Comparison of ENCODE assay signal across 9 cellular contexts in the genomic region with DNA sequence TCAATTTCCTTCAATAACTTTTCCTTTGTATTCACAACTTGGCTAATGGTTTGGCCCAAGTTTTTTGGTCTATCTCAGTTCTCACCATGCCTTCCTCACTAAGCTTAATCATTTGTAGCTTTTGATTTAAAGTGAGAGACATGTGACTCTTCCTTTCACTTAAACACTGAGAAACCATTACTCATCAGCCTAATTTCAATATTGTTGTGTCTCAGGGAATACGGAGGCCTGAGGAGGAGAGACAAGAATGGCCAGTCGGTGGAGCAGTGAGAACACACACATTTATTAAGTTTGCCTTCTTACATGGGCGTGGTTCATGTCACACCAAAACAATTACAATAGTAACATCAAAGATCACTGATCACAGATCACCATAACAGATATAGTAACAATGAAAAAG. TPM values are rescaled to one million over a fixed set of nuclear protein-coding genes. Genes with fewer than 3 reads are reported as not detected.
DNase-seq lines count a peak whose midpoint lies in the region; ATAC-seq and TF ChIP-seq lines count a peak whose summit lies in the region.
"Had no signal": no experiment of that assay in that cellular context is flagged by ENCODE, and none has a peak within 500 bp of the region (broad histone marks: within the 10 kb centered on the region; RNA-seq: fewer than 3 reads in every experiment).

No MANE protein-coding gene starts in this region.

- no peak overlapping the region for H3K27ac ChIP-seq in right lobe of liver

- no peak for TF ChIP-seq CTCF in GM10248 (IDR thresholded peaks at IDR 0.05; ENCODE audit: control extremely low read depth, extremely low read depth, low read depth, missing control alignments)
- TF ChIP-seq CTCF in right lobe of liver (IDR thresholded peaks at IDR 0.05) = no peak

- H3K4me1 Mint-ChIP-seq in activated naive CD4-positive, alpha-beta T cell treated with anti-CD3 and anti-CD28 coated beads, Interleukin-2, amount 10 ng/mL, durations not matched to agents 7 days and 5 days = peaks cover 38% of the 10 kb centered on the region

- DNase-seq in activated naive CD4-positive, alpha-beta T cell treated with anti-CD3 and anti-CD28 coated beads, Interleukin-2, amount 10 ng/mL, durations not matched to agents 7 days and 5 days = no peak
- DNase-seq in stimulated activated CD4-positive, alpha-beta T cell treated with anti-CD3 and anti-CD28 coated beads, Interleukin-15, amount 100 ng/mL, for 24 hours = peak; percentile 42
- DNase-seq in GM10248 (ENCODE audit: extremely low spot score) (no peak), GM03348 (ENCODE audit: low spot score) (no peak), SK-N-DZ (ENCODE audit: low spot score) (no peak), right lobe of liver (no peak)

- no peak overlapping the region for H3K4me3 Mint-ChIP-seq in activated naive CD4-positive, alpha-beta T cell treated with anti-CD3 and anti-CD28 coated beads, Interleukin-2, amount 10 ng/mL, durations not matched to agents 7 days and 5 days

- peak overlapping the region; percentile 1 for H3K27ac Mint-ChIP-seq in activated naive CD4-positive, alpha-beta T cell treated with anti-CD3 and anti-CD28 coated beads, Interleukin-2, amount 10 ng/mL, durations not matched to agents 7 days and 5 days

- no peaks in the 10 kb centered on the region for H3K27me3 ChIP-seq in right lobe of liver

- H3K4me1 ChIP-seq in right lobe of liver = no peaks in the 10 kb centered on the region

- H3K27me3 Mint-ChIP-seq in activated naive CD4-positive, alpha-beta T cell treated with anti-CD3 and anti-CD28 coated beads, Interleukin-2, amount 10 ng/mL, durations not matched to agents 7 days and 5 days = no peaks in the 10 kb centered on the region

- H3K36me3 ChIP-seq in right lobe of liver = no peaks in the 10 kb centered on the region

- no peak for TF ChIP-seq POLR2A in right lobe of liver (IDR thresholded peaks at IDR 0.05)

- H3K9me3 ChIP-seq in right lobe of liver = no peaks in the 10 kb centered on the region

- WGBS in right lobe of liver (ENCODE audit: insufficient coverage, low coverage, low lambda C conversion rate, missing lambda C conversion rate) = 57% methylated on average over 3 of the region's 3 CpGs

- ATAC-seq in GM19395 (IDR thresholded peaks at IDR 0.05; ENCODE audit: unreplicated experiment) (peak; percentile 71), HG03159 (IDR thresholded peaks at IDR 0.05; ENCODE audit: unreplicated experiment) (peak; percentile 56), right lobe of liver (no peak)
- ATAC-seq: Right ventricle myocardium inferior had no signal

- H3K4me3 ChIP-seq in right lobe of liver = no peak overlapping the region

- peaks cover 31% of the 10 kb centered on the region for H3K36me3 Mint-ChIP-seq in activated naive CD4-positive, alpha-beta T cell treated with anti-CD3 and anti-CD28 coated beads, Interleukin-2, amount 10 ng/mL, durations not matched to agents 7 days and 5 days

- POLR2A ChIA-PET in GM10248 (lab: Yijun Ruan, JAX) = no interaction called here

- CTCF ChIA-PET in activated naive CD4-positive, alpha-beta T cell treated with anti-CD3 and anti-CD28 coated beads, Interleukin-2, amount 10 ng/mL, durations not matched to agents 7 days and 5 days (lab: Charles Lee) = no interaction called here
- CTCF ChIA-PET in GM10248 (lab: Yijun Ruan, JAX) = no interaction called here

- peaks cover 25% of the 10 kb centered on the region for H3K9me3 Mint-ChIP-seq in activated naive CD4-positive, alpha-beta T cell treated with anti-CD3 and anti-CD28 coated beads, Interleukin-2, amount 10 ng/mL, durations not matched to agents 7 days and 5 days

- intact Hi-C loops in right lobe of liver (cut with DNase I) = no loop called here

RNA-seq across cellular contexts. Expression of a gene that starts 56.7 kb away (rescaled TPM):
- 17.7 and 22.3 TPM in 2 replicates for polyA plus RNA-seq in SK-N-DZ (2014; cell fraction: cytosol; rRNA removed)
- 10.8 and 19.3 TPM in 2 replicates for polyA plus RNA-seq in SK-N-DZ (2014; cell fraction: nucleus; rRNA removed)
- total RNA-seq in right lobe of liver = 1 to 10 TPM in 1 of 6 experiments, under 1 TPM in 5; 0.12 to 1.2 (median 0.50) TPM

Comparison
In these comparisons a context has a peak if more than half of its experiments do, and no peak if none do; other contexts are left out.
1. ATAC-seq: peak in GM19395 (single experiment) and HG03159 (single experiment); none in right lobe of liver (0 of 4).